Comparison of ENCODE assay signal across 1 cellular context in the genomic region with DNA sequence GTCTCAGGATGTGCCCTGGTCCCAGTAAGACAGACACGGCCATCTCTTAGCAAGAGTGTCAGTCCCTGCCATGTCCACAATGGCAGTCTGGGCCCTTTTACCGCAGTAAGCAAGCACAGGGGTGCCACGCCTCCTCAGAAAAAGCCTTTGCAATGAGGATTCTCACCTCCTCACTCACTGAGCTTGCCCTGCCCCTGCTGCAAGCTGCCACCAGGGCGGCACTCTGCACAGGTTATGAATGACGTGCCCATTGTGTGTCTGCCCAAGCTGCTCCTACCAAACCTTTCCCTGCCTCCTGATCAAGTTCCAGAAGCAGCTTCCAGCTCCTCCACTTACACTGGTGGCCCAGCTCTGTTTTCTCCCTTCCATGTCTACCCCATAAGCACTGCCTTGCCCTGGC.
TF ChIP-seq lines count a peak whose summit lies in the region.

No MANE protein-coding gene starts in this region.

TF ChIP-seq in GM12878, 131 proteins besides CTCF, POLR2A, EP300 and RAD21 (continued from another document):
- TF ChIP-seq, protein P1, sequence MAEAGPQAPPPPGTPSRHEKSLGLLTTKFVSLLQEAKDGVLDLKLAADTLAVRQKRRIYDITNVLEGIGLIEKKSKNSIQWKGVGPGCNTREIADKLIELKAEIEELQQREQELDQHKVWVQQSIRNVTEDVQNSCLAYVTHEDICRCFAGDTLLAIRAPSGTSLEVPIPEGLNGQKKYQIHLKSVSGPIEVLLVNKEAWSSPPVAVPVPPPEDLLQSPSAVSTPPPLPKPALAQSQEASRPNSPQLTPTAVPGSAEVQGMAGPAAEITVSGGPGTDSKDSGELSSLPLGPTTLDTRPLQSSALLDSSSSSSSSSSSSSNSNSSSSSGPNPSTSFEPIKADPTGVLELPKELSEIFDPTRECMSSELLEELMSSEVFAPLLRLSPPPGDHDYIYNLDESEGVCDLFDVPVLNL (IDR thresholded peaks at IDR 0.05; ENCODE audit: low read depth, low read length) = no peak
- TF ChIP-seq, protein P2, sequence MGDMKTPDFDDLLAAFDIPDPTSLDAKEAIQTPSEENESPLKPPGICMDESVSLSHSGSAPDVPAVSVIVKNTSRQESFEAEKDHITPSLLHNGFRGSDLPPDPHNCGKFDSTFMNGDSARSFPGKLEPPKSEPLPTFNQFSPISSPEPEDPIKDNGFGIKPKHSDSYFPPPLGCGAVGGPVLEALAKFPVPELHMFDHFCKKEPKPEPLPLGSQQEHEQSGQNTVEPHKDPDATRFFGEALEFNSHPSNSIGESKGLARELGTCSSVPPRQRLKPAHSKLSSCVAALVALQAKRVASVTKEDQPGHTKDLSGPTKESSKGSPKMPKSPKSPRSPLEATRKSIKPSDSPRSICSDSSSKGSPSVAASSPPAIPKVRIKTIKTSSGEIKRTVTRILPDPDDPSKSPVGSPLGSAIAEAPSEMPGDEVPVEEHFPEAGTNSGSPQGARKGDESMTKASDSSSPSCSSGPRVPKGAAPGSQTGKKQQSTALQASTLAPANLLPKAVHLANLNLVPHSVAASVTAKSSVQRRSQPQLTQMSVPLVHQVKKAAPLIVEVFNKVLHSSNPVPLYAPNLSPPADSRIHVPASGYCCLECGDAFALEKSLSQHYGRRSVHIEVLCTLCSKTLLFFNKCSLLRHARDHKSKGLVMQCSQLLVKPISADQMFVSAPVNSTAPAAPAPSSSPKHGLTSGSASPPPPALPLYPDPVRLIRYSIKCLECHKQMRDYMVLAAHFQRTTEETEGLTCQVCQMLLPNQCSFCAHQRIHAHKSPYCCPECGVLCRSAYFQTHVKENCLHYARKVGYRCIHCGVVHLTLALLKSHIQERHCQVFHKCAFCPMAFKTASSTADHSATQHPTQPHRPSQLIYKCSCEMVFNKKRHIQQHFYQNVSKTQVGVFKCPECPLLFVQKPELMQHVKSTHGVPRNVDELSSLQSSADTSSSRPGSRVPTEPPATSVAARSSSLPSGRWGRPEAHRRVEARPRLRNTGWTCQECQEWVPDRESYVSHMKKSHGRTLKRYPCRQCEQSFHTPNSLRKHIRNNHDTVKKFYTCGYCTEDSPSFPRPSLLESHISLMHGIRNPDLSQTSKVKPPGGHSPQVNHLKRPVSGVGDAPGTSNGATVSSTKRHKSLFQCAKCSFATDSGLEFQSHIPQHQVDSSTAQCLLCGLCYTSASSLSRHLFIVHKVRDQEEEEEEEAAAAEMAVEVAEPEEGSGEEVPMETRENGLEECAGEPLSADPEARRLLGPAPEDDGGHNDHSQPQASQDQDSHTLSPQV (IDR thresholded peaks at IDR 0.05) = no peak
- TF ChIP-seq, protein P3, sequence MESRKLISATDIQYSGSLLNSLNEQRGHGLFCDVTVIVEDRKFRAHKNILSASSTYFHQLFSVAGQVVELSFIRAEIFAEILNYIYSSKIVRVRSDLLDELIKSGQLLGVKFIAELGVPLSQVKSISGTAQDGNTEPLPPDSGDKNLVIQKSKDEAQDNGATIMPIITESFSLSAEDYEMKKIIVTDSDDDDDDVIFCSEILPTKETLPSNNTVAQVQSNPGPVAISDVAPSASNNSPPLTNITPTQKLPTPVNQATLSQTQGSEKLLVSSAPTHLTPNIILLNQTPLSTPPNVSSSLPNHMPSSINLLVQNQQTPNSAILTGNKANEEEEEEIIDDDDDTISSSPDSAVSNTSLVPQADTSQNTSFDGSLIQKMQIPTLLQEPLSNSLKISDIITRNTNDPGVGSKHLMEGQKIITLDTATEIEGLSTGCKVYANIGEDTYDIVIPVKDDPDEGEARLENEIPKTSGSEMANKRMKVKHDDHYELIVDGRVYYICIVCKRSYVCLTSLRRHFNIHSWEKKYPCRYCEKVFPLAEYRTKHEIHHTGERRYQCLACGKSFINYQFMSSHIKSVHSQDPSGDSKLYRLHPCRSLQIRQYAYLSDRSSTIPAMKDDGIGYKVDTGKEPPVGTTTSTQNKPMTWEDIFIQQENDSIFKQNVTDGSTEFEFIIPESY (IDR thresholded peaks at IDR 0.05) = no peak
TF ChIP-seq in GM12878: peak in this region for 0.
